8 cellular contexts compared by ENCODE assay signal in the genomic region with DNA sequence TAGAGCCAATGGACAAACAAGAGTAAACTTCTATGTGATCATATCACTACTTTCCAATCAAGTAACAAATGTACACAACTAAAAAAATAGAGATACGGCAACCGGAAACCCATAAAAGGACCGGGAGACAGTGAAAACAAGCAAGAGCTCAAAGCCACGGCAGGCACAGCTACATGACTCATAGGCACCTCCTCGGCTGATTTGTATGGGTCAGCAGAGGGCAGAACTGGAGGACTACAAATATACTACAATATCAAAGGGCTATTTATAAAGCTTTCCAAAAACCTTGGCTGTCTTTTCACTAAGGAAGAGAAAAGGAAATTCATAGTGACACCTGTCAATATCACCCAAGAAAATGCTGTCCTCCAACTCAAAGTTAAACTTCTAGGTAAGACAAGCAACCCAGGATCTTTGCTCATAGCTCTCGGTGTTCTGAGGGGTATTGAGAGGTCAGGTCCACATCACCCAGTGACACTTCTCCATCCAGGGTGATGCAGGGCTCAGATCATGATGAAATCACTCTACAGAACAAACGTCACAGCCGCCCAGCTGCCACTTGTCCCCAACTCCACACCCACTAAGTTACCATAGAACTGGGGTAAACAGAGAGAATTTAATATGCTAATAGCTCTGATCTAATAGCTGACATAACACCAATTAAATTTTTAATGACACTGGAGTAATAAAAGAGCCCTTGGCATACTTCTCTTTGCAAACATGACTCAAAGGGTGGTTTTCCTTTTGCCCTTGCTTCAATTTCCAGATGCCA. TPM values are rescaled to one million over a fixed set of nuclear protein-coding genes. Genes with fewer than 3 reads are reported as not detected.
DNase-seq lines count a peak whose midpoint lies in the region; ATAC-seq and TF ChIP-seq lines count a peak whose summit lies in the region.

No MANE protein-coding gene starts in this region.

- intact Hi-C loops in mucosa of descending colon (cut with DNase I, micrococcal nuclease), result no loop called here

- POLR2A ChIA-PET in AG04449 (lab: Yijun Ruan, JAX) (interaction anchor here (0.7 kb wide), 2 partner anchors 10 to 85 kb away, joined by 3 to 4 read pairs; partner anchors contain the start of gene HBEGF), HEK293 (lab: Yijun Ruan, JAX) (interaction anchor here (0.5 to 2.5 kb wide), 7 partner anchors 9 to 85 kb away, joined by 3 to 17 read pairs (median 4); partner anchors contain the start of genes HBEGF and PFDN1)

- H3K4me1 ChIP-seq in HEK293 (ENCODE audit: control insufficient read depth, insufficient read depth, low read length) (peaks cover 11% of the 10 kb centered on the region), SJSA1 (replicated peaks) (peaks cover 47% of the 10 kb centered on the region), mucosa of descending colon (ENCODE audit: low read depth) (peaks cover 29% of the 10 kb centered on the region)

- TF ChIP-seq CTCF in AG04449 (IDR thresholded peaks at IDR 0.05; ENCODE audit: insufficient read depth, low read length, missing control alignments) (no peak), HEK293 (tag by site-specific recombination; IDR thresholded peaks at IDR 0.05) (no peak), mucosa of descending colon (IDR thresholded peaks at IDR 0.05) (no peak)

- H3K27ac ChIP-seq in HEK293 (ENCODE audit: extremely low read depth, low read depth, low read length) (no peak overlapping the region), SJSA1 (peak overlapping the region; percentile 47)

- peak; percentile 88 for ATAC-seq in mucosa of descending colon
- no peak for ATAC-seq in GM19463 (IDR thresholded peaks at IDR 0.05; ENCODE audit: unreplicated experiment)
- ATAC-seq in GM19467 (IDR thresholded peaks at IDR 0.05; ENCODE audit: unreplicated experiment), result no peak

- H3K27me3 ChIP-seq in SJSA1 (replicated peaks), result no peaks in the 10 kb centered on the region

- H3K9me3 ChIP-seq in HEK293 (ENCODE audit: control insufficient read depth, insufficient read depth, low read depth, low read length) (no peaks in the 10 kb centered on the region), SJSA1 (replicated peaks) (no peaks in the 10 kb centered on the region), mucosa of descending colon (no peaks in the 10 kb centered on the region)

- peak; percentile 59 for DNase-seq in AG04449 (ENCODE audit: low read depth, low spot score)
- DNase-seq in SJSA1 (ENCODE audit: low read depth in 1 of 2, low spot score in 2 of 2), result peak; percentile 88 to 91
- DNase-seq in epidermal melanocyte (ENCODE audit: insufficient read length, low spot score), result peak; percentile 92
- peak; percentile 60 to 81 (median 72) for DNase-seq in mucosa of descending colon
- DNase-seq in 8988T, result no peak

- CTCF ChIA-PET in AG04449 (lab: Yijun Ruan, JAX), result interaction anchor here (0.7 to 34.6 kb wide), 8 partner anchors 8 to 98 kb away, joined by 3 to 1796 read pairs (median 6); partner anchors contain the start of genes HBEGF and SLC4A9
- CTCF ChIA-PET in HEK293 (lab: Yijun Ruan, JAX), result interaction anchor here (0.6 to 4.0 kb wide), 12 partner anchors 10 to 560 kb away, joined by 3 to 25 read pairs (median 6); partner anchors contain the start of genes HBEGF and PCDHA5

- H3K36me3 ChIP-seq in HEK293 (ENCODE audit: control insufficient read depth in 2 of 2, insufficient read depth in 1 of 2, low read length in 2 of 2), result peaks cover 0 to 15% of the 10 kb centered on the region in 2 experiments; a peak in 1 of 3 replicates
- H3K36me3 ChIP-seq in SJSA1, result peaks cover 22% of the 10 kb centered on the region; the same call in 1 of the 2 replicates
- H3K36me3 ChIP-seq in mucosa of descending colon (ENCODE audit: low read depth), result no peaks in the 10 kb centered on the region

- no peak overlapping the region for H3K4me3 ChIP-seq in AG04449 (ENCODE audit: low read depth, low read length)
- no peak overlapping the region for H3K4me3 ChIP-seq in HEK293 (ENCODE audit: low read depth, low read length)
- H3K4me3 ChIP-seq in SJSA1, result no peak overlapping the region
- H3K4me3 ChIP-seq in mucosa of descending colon, result no peak overlapping the region

TF ChIP-seq in HEK293, 187 proteins besides CTCF, POLR2A, EP300 and RAD21 (continues in another document):
- TF ChIP-seq ZNF843 (tag by site-specific recombination; IDR thresholded peaks at IDR 0.05) (no peak; the same call in 1 of the 2 replicates), ZXDB (tag by site-specific recombination; IDR thresholded peaks at IDR 0.05) (no peak), ZSCAN18 (tag by site-specific recombination; IDR thresholded peaks at IDR 0.05) (no peak), ZFP37 (tag by site-specific recombination; IDR thresholded peaks at IDR 0.05) (no peak), ZBTB17 (tag by site-specific recombination; IDR thresholded peaks at IDR 0.05) (peak; percentile 32; the same call in 1 of the 2 replicates), ZNF341 (tag by site-specific recombination; IDR thresholded peaks at IDR 0.05; ENCODE audit: low read depth) (no peak), SP2 (tag by site-specific recombination; IDR thresholded peaks at IDR 0.05) (no peak), SP3 (tag by site-specific recombination; IDR thresholded peaks at IDR 0.05) (peak; percentile 27; the same call in 1 of the 2 replicates), ZNF121 (tag by site-specific recombination; IDR thresholded peaks at IDR 0.05) (no peak), OSR2 (tag by site-specific recombination; IDR thresholded peaks at IDR 0.05) (peak; percentile 31; the same call in 1 of the 2 replicates), ZIC2 (tag by site-specific recombination; IDR thresholded peaks at IDR 0.05) (no peak), MYNN (tag by site-specific recombination; IDR thresholded peaks at IDR 0.05; ENCODE audit: borderline replicate concordance) (no peak), ZNF169 (tag by site-specific recombination; IDR thresholded peaks at IDR 0.05) (no peak), ZNF76 (tag by site-specific recombination; IDR thresholded peaks at IDR 0.05; ENCODE audit: borderline replicate concordance, low read depth) (no peak), ZNF549 (tag by site-specific recombination; IDR thresholded peaks at IDR 0.05) (no peak), ZNF658 (tag by site-specific recombination; IDR thresholded peaks at IDR 0.05) (no peak), ZNF426 (tag by site-specific recombination; IDR thresholded peaks at IDR 0.05) (no peak), ZBTB8A (tag by site-specific recombination; IDR thresholded peaks at IDR 0.05) (0 out of 2 replicates have a peak, but pooled peaks have one; percentile 7), ZNF610 (tag by site-specific recombination; IDR thresholded peaks at IDR 0.05; ENCODE audit: borderline replicate concordance) (no peak), ZNF792 (tag by site-specific recombination; IDR thresholded peaks at IDR 0.05) (no peak), SALL2 (tag by site-specific recombination; IDR thresholded peaks at IDR 0.05; ENCODE audit: borderline replicate concordance) (no peak), ZFP69B (tag by site-specific recombination; IDR thresholded peaks at IDR 0.05) (no peak), ZBTB1 (tag by site-specific recombination; IDR thresholded peaks at IDR 0.05) (no peak), ZNF548 (tag by site-specific recombination; IDR thresholded peaks at IDR 0.05) (0 out of 2 replicates have a peak, but pooled peaks have one; percentile 58), HOXA7 (CRISPR knock-in tag; IDR thresholded peaks at IDR 0.05; ENCODE audit: borderline replicate concordance) (no peak), KLF9 (tag by site-specific recombination; IDR thresholded peaks at IDR 0.05; ENCODE audit: low read depth) (0 out of 2 replicates have a peak, but pooled peaks have one; percentile 19), ZNF571 (tag by site-specific recombination; IDR thresholded peaks at IDR 0.05) (no peak), HOXD13 (CRISPR knock-in tag; IDR thresholded peaks at IDR 0.05; ENCODE audit: borderline replicate concordance) (no peak), ZNF830 (tag by site-specific recombination; IDR thresholded peaks at IDR 0.05; ENCODE audit: low read depth) (no peak), ZBTB44 (tag by site-specific recombination; IDR thresholded peaks at IDR 0.05) (no peak), ZNF114 (tag by site-specific recombination; IDR thresholded peaks at IDR 0.05) (no peak), MZF1 (tag by site-specific recombination; IDR thresholded peaks at IDR 0.05; ENCODE audit: borderline replicate concordance) (no peak), ZNF660 (tag by site-specific recombination; IDR thresholded peaks at IDR 0.05) (no peak), GLI2 (tag by site-specific recombination; IDR thresholded peaks at IDR 0.05; ENCODE audit: borderline replicate concordance, low read depth) (0 out of 2 replicates have a peak, but pooled peaks have one; percentile 12), ZFP41 (tag by site-specific recombination; IDR thresholded peaks at IDR 0.05; ENCODE audit: borderline replicate concordance) (no peak)

RNA-seq across cellular contexts. Expression of gene PFDN1, which starts 41.3 kb away (rescaled TPM):
- total RNA-seq in SJSA1 (2014; rRNA removed; shearing (Covaris generic)), result 200 and 218 TPM in 2 replicates
- total RNA-seq in mucosa of descending colon, result 10 to 100 TPM; 33.5 to 48.0 (median 35.9) TPM
